8 cellular contexts compared by ENCODE assay signal in the genomic region with DNA sequence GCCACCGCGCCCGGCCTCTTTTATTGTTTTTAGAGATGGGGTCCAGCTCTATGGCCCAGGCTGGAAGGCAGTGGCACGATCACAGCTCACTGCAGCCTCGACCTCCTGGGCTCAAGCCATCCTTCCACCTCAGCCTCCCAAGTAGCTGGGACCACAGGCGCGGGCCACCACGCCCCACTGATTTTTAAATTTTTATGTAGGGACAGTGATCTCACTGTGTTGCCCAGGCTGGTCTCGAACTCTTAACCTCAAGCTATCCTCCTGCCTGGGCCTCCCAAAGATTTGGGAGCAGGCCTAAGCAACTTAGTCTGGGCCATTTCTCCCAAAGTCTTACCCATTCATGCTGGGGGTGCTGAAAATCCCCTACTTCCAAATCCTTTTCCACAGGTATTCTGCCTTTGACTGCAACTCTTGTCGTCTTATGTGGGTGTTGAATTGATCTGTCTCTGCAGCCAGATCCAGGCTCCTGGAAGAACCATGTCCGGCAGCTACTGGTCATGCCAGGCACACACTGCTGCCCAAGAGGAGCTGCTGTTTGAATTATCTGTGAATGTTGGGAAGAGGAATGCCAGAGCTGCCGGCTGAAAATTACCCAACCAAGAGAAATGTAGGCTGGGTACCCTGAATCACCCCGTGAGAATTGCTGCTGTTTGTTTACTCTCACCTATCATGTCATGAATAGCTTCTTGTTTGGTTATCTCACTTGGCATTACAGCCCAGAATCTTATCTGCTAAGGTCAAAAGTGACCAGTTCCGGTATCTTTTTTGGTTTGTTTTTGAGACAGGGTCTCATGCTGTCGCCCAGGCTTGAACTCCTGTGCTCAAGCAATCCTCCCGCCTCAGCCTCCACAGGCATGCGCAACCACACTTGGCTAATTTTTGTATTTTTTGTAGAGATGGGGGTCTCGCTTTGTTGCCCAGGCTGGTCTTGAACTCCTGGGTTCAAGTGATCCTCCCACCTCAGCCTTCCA. TPM values are rescaled to one million over a fixed set of nuclear protein-coding genes. Genes with fewer than 3 reads are reported as not detected.
DNase-seq lines count a peak whose midpoint lies in the region; ATAC-seq and TF ChIP-seq lines count a peak whose summit lies in the region.

No MANE protein-coding gene starts in this region.

- H3K4me3 ChIP-seq in heart left ventricle (peak overlapping the region in 11 of 12 donors; percentile 56 to 93 (median 72)), adrenal gland (peak overlapping the region in 2 of 4 donors; percentile 69 to 93)

- intact Hi-C loops in heart left ventricle (cut with DNase I), result loop anchor here in 3 of 10 donors (5.0 to 10.0 kb wide), 3 partner anchors 64 to 154 kb away; partner anchors contain the start of gene ZNF12 (in 1 of the 3)
- intact Hi-C loops in left cardiac atrium (cut with DNase I), result no loop called here
- intact Hi-C loops in adrenal gland (cut with DNase I), result no loop called here

- ATAC-seq in heart left ventricle (no peak), left cardiac atrium (no peak), memory B cell (ENCODE audit: low read depth) (no peak), GM21529 (IDR thresholded peaks at IDR 0.05; ENCODE audit: unreplicated experiment) (no peak), HG03097 (IDR thresholded peaks at IDR 0.05; ENCODE audit: low FRiP score, unreplicated experiment) (no peak), HG02798 (IDR thresholded peaks at IDR 0.05; ENCODE audit: poor library complexity, unreplicated experiment) (no peak)

- peaks cover 19% of the 10 kb centered on the region for H3K4me1 Mint-ChIP-seq in memory B cell

- H3K4me1 ChIP-seq in heart left ventricle, result peaks cover 0 to 16% (median 5%) of the 10 kb centered on the region in 12 donors
- peaks cover 3 to 8% of the 10 kb centered on the region in 2 donors for H3K4me1 ChIP-seq in adrenal gland (replicated peaks in 1 of 2)

- H3K9me3 ChIP-seq in heart left ventricle, result no peaks in the 10 kb centered on the region
- H3K9me3 ChIP-seq in adrenal gland (replicated peaks in 1 of 3), result no peaks in the 10 kb centered on the region

- H3K36me3 Mint-ChIP-seq in memory B cell, result peaks cover 16% of the 10 kb centered on the region

- TF ChIP-seq POLR2A in heart left ventricle (IDR thresholded peaks at IDR 0.05), result no peak
- TF ChIP-seq POLR2A in adrenal gland (IDR thresholded peaks at IDR 0.05), result no peak

- peaks cover 0 to 39% (median 31%) of the 10 kb centered on the region in 9 donors for H3K36me3 ChIP-seq in heart left ventricle
- peaks cover 0 to 28% of the 10 kb centered on the region in 2 donors for H3K36me3 ChIP-seq in adrenal gland (replicated peaks in 1 of 2)

- H3K27ac Mint-ChIP-seq in memory B cell, result peak overlapping the region; percentile 95

- no peaks in the 10 kb centered on the region for H3K27me3 Mint-ChIP-seq in memory B cell

- H3K27ac ChIP-seq in heart left ventricle, result peak overlapping the region in 10 of 12 donors; percentile 87 to 98 (median 94)
- H3K27ac ChIP-seq in adrenal gland, result peak overlapping the region in 4 of 5 donors; percentile 84 to 96 (median 90)

- H3K4me3 Mint-ChIP-seq in memory B cell, result peak overlapping the region; percentile 90

- H3K9me3 Mint-ChIP-seq in memory B cell, result no peaks in the 10 kb centered on the region

- H3K27me3 ChIP-seq in heart left ventricle, result no peaks in the 10 kb centered on the region
- no peaks in the 10 kb centered on the region for H3K27me3 ChIP-seq in adrenal gland

- TF ChIP-seq CTCF in heart left ventricle (IDR thresholded peaks at IDR 0.05) (no peak), adrenal gland (IDR thresholded peaks at IDR 0.05) (no peak)

- 81 to 86% (median 86%) methylated on average over 17 to 18 of the region's 18 CpGs for WGBS in heart left ventricle, 4 donors
- 81 to 88% (median 87%) methylated on average over 14 to 18 of the region's 18 CpGs for WGBS in adrenal gland, 4 donors

- DNase-seq in heart left ventricle (peak in 1 of 5 donors; percentile 41), left cardiac atrium (no peak), adrenal gland (peak in 1 of 7 donors; percentile 13), memory B cell (ENCODE audit: low spot score in 2 of 2) (no peak), NCI-H2107 treated with DMSO at 0.1 percent for 48 hours (lab: John Stamatoyannopoulos, UW; ENCODE audit: unreplicated experiment) (no peak)

RNA-seq across cellular contexts. Expression of gene ZDHHC4, which starts 1.1 kb away (rescaled TPM):
- total RNA-seq in heart left ventricle, result 10 to 100 TPM; 26.2 to 45.5 (median 37.8) TPM
- polyA plus RNA-seq in heart left ventricle, result 10 to 100 TPM; 32.1 to 48.4 TPM
- 10 to 100 TPM; 36.5 to 43.0 TPM for total RNA-seq in left cardiac atrium
- total RNA-seq in adrenal gland, result 100 to 1,000 TPM in 1 of 8 donors, 10 to 100 TPM in 7; 49.9 to 115 (median 74.0) TPM
- polyA plus RNA-seq in adrenal gland, result 10 to 100 TPM; 38.5 to 53.5 (median 46.3) TPM

RNA-seq across cellular contexts. Expression of gene INTS15, which starts 11.4 kb away (rescaled TPM):
- 10 to 100 TPM; 11.7 to 22.7 (median 15.3) TPM for total RNA-seq in heart left ventricle
- polyA plus RNA-seq in heart left ventricle, result 10 to 100 TPM in 1 of 2 donors, 1 to 10 TPM in 1; 7.1 to 15.6 TPM
- 10 to 100 TPM; 15.1 to 17.8 TPM for total RNA-seq in left cardiac atrium
- total RNA-seq in adrenal gland, result 10 to 100 TPM; 24.2 to 36.2 (median 27.4) TPM
- 10 to 100 TPM; 18.1 to 25.3 (median 22.2) TPM for polyA plus RNA-seq in adrenal gland

RNA-seq across cellular contexts. Expression of gene GRID2IP, which starts 27.1 kb away (rescaled TPM):
- total RNA-seq in heart left ventricle (under 1 TPM in 3 of 9 donors, not detected in 6; 0.08 to 0.16 (median 0.08) TPM), left cardiac atrium (under 1 TPM in 1 of 2 donors, not detected in 1; 0.08 TPM), adrenal gland (1 to 10 TPM in 4 of 8 donors, under 1 TPM in 3, not detected in 1; 0.11 to 1.8 (median 1.2) TPM)
- polyA plus RNA-seq in heart left ventricle (under 1 TPM in 1 of 2 donors, not detected in 1; 0.01 TPM), adrenal gland (under 1 TPM; 0.11 to 0.24 (median 0.24) TPM)

RNA-seq across cellular contexts. Expression of gene ZNF853, which starts 37.0 kb away (rescaled TPM):
- total RNA-seq in heart left ventricle (10 to 100 TPM in 8 of 9 donors, 1 to 10 TPM in 1; 6.6 to 27.8 (median 11.8) TPM), left cardiac atrium (10 to 100 TPM; 12.6 to 12.8 TPM), adrenal gland (10 to 100 TPM in 2 of 8 donors, 1 to 10 TPM in 6; 4.1 to 15.3 (median 5.8) TPM)
- polyA plus RNA-seq in heart left ventricle (1 to 10 TPM; 3.1 to 5.7 TPM), adrenal gland (1 to 10 TPM; 1.2 to 2.0 (median 1.5) TPM)

RNA-seq across cellular contexts. Expression of gene ZNF316, which starts 58.7 kb away (rescaled TPM):
- total RNA-seq in heart left ventricle (10 to 100 TPM; 11.0 to 22.9 (median 14.5) TPM), left cardiac atrium (10 to 100 TPM; 16.7 to 18.3 TPM), adrenal gland (10 to 100 TPM; 20.2 to 56.6 (median 34.6) TPM)
- polyA plus RNA-seq in heart left ventricle (10 to 100 TPM; 11.4 to 13.5 TPM), adrenal gland (10 to 100 TPM; 10.6 to 98.1 (median 25.8) TPM)
